Comparison of ENCODE assay signal across 8 cellular contexts in the genomic region with DNA sequence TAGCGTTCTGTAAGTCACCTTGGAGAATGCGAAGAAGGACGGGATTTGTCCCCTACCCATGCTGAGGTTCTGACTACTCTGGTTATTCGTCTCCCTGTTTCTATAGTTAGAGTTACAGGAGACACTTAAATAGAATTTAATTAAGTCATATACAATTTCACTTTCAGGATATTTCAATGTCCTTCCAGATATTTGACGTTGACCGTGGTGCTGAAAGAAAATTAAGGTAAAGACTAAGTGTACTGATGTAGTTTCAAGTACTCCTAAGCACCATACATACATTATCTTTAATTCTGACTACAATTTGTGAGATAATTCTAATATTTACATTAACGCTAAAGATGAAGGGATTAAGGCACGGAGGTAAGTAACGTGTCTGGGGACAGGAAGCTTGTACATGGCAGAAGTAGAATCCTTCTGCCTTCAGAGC. TPM values are rescaled to one million over a fixed set of nuclear protein-coding genes. Genes with fewer than 3 reads are reported as not detected.
DNase-seq lines count a peak whose midpoint lies in the region; ATAC-seq and TF ChIP-seq lines count a peak whose summit lies in the region.

No MANE protein-coding gene starts in this region.

- peaks cover 14% of the 10 kb centered on the region for H3K36me3 Mint-ChIP-seq in central memory CD8-positive, alpha-beta T cell (ENCODE audit: insufficient read depth)

- peak overlapping the region; percentile 39 for H3K27ac Mint-ChIP-seq in central memory CD8-positive, alpha-beta T cell (ENCODE audit: low read depth)

- H3K27ac ChIP-seq in mesodermal cell (ENCODE audit: low read depth, low read length, severe bottlenecking) = no peak overlapping the region

- WGBS in mesodermal cell (ENCODE audit: insufficient coverage in 2 of 2), 2 experiments = 17 to 36% methylated on average over 3 to 4 of the region's 9 CpGs

- no peaks in the 10 kb centered on the region for H3K9me3 Mint-ChIP-seq in central memory CD8-positive, alpha-beta T cell

- no peaks in the 10 kb centered on the region for H3K9me3 ChIP-seq in mesodermal cell (ENCODE audit: control insufficient read depth, low read length)

- peaks cover 7% of the 10 kb centered on the region for H3K36me3 ChIP-seq in mesodermal cell (ENCODE audit: control insufficient read depth, insufficient read depth, low read length)

- H3K4me1 ChIP-seq in mesodermal cell (ENCODE audit: control insufficient read depth, insufficient read depth, low read length, poor library complexity, severe bottlenecking) = no peaks in the 10 kb centered on the region

- H3K4me3 ChIP-seq in LNCaP clone FGC (ENCODE audit: low read depth, low read length) = peak overlapping the region; percentile 67
- peak overlapping the region; percentile 80 for H3K4me3 ChIP-seq in mesodermal cell (ENCODE audit: extremely low read depth, insufficient read depth, low read length, poor library complexity, severe bottlenecking)

- peaks cover 8% of the 10 kb centered on the region for H3K4me1 Mint-ChIP-seq in central memory CD8-positive, alpha-beta T cell

- no peak for TF ChIP-seq CTCF in LNCaP clone FGC (IDR thresholded peaks at IDR 0.05; ENCODE audit: control insufficient read depth, extremely low read depth, insufficient read depth)

- H3K27me3 Mint-ChIP-seq in central memory CD8-positive, alpha-beta T cell = peaks cover 10% of the 10 kb centered on the region

- no peak for ATAC-seq in central memory CD8-positive, alpha-beta T cell (replicated peaks; ENCODE audit: extremely low read depth, poor library complexity, severe bottlenecking)
- ATAC-seq in HG02759 (IDR thresholded peaks at IDR 0.05; ENCODE audit: unreplicated experiment) = no peak

- DNase-seq in GM04503 (ENCODE audit: low read depth) (peak; percentile 3), LNCaP clone FGC (ENCODE audit: low read depth) (no peak), iPS-NIHi11 (ENCODE audit: low spot score) (no peak), AG08395 (ENCODE audit: low spot score) (no peak), NCI-H1930 (lab: John Stamatoyannopoulos, UW) (no peak)
- DNase-seq in central memory CD8-positive, alpha-beta T cell (ENCODE audit: low spot score in 2 of 2) = no peak

- H3K4me3 Mint-ChIP-seq in central memory CD8-positive, alpha-beta T cell = peak overlapping the region; percentile 90

RNA-seq across cellular contexts. Expression of a gene that starts 0.4 kb away (rescaled TPM):
- 41.9 TPM for polyA plus RNA-seq in mesodermal cell (2013, experiment 1 of 2)
- 48.4 TPM for polyA plus RNA-seq in mesodermal cell (2013, experiment 2 of 2)
